11 cellular contexts compared by ENCODE assay signal in genomic region chr14:69399750-69400149, GRCh38. TPM values are rescaled to one million over a fixed set of nuclear protein-coding genes. Genes with fewer than 3 reads are reported as not detected.
DNase-seq lines count a peak whose midpoint lies in the region; ATAC-seq and TF ChIP-seq lines count a peak whose summit lies in the region.
"Had no signal": no experiment of that assay in that cellular context is flagged by ENCODE, and none has a peak within 500 bp of the region (broad histone marks: within the 10 kb centered on the region; RNA-seq: fewer than 3 reads in every experiment).

No MANE protein-coding gene starts in this region.

- peaks cover 3% of the 10 kb centered on the region for H3K36me3 Mint-ChIP-seq in T-helper 17 cell (ENCODE audit: low read depth)

- TF ChIP-seq EP300 in sigmoid colon (IDR thresholded peaks at IDR 0.05) = no peak
- no peak for TF ChIP-seq EP300 in transverse colon (IDR thresholded peaks at IDR 0.05; ENCODE audit: low read depth)

- peaks cover 1 to 16% (median 11%) of the 10 kb centered on the region in 4 donors for H3K36me3 ChIP-seq in sigmoid colon
- H3K36me3 ChIP-seq in transverse colon = peaks cover 0 to 15% (median 3%) of the 10 kb centered on the region in 4 donors

- peak overlapping the region; percentile 99 for H3K27ac Mint-ChIP-seq in T-helper 17 cell

- DNase-seq in GM12865 (ENCODE audit: low read depth) = no peak
- DNase-seq in T-helper 17 cell = no peak
- DNase-seq in fibroblast of pulmonary artery (ENCODE audit: low read depth) = no peak
- DNase-seq in sigmoid colon = no peak
- DNase-seq in transverse colon = no peak
- no peak for DNase-seq in OCI-M1 (lab: John Stamatoyannopoulos, UW)
- DNase-seq in inferior parietal cortex (ENCODE audit: extremely low spot score) = no peak
- DNase-seq: anterior cingulate cortex; NCI-H187 treated with DMSO at 0.1 percent for 48 hours; stimulated activated CD4-positive, alpha-beta T cell treated with anti-CD3 and anti-CD28 coated beads, Interleukin-4, amount 100 ng/mL, for 4 hours had no signal

- in situ Hi-C loops in transverse colon (cut with MboI; ENCODE audit: low pct_ligation_motif_present in 1 of 4, low pct_unique_long_range_greater_than_20kb in 1 of 4, low sequenced_read_pairs in 3 of 4) = no loop called here

- WGBS in sigmoid colon, 2 donors = 90 to 93% methylated on average over 8 of the region's 8 CpGs
- WGBS in transverse colon (ENCODE audit: low coverage in 1 of 2), 2 donors = 82% methylated on average over 8 of the region's 8 CpGs; no CpG with 5 or more reads in 1 of the 2 donors

- peaks cover 37% of the 10 kb centered on the region for H3K4me1 Mint-ChIP-seq in T-helper 17 cell

- H3K4me1 ChIP-seq in sigmoid colon = peaks cover 0 to 55% (median 43%) of the 10 kb centered on the region in 4 donors
- peaks cover 30 to 53% (median 39%) of the 10 kb centered on the region in 4 donors for H3K4me1 ChIP-seq in transverse colon

- no peak for TF ChIP-seq POLR2A in sigmoid colon (IDR thresholded peaks at IDR 0.05)
- no peak for TF ChIP-seq POLR2A in transverse colon (IDR thresholded peaks at IDR 0.05)

- H3K27me3 ChIP-seq in sigmoid colon = no peaks in the 10 kb centered on the region
- no peaks in the 10 kb centered on the region for H3K27me3 ChIP-seq in transverse colon

- intact Hi-C loops in sigmoid colon (cut with DNase I) = loop anchor here (2.0 to 10.0 kb wide), 4 partner anchors 59 to 363 kb away; partner anchors contain the start of gene DCAF5
- intact Hi-C loops in transverse colon (cut with DNase I; ENCODE audit: low total_unique reads) = no loop called here

- no peak for TF ChIP-seq CTCF in GM12865 (IDR thresholded peaks at IDR 0.05; ENCODE audit: insufficient read depth, low read depth, low read length, missing control alignments)
- no peak for TF ChIP-seq CTCF in fibroblast of pulmonary artery (IDR thresholded peaks at IDR 0.05; ENCODE audit: low read length, missing control alignments)
- TF ChIP-seq CTCF in sigmoid colon (IDR thresholded peaks at IDR 0.05) = no peak
- TF ChIP-seq CTCF in transverse colon (IDR thresholded peaks at IDR 0.05) = no peak

- ATAC-seq in T-helper 17 cell = no peak
- ATAC-seq in GM21825 (IDR thresholded peaks at IDR 0.05; ENCODE audit: unreplicated experiment) = no peak

- peak overlapping the region; percentile 92 for H3K4me3 Mint-ChIP-seq in T-helper 17 cell

- H3K4me3 ChIP-seq in GM12865 (ENCODE audit: low read depth, low read length) = peak overlapping the region; percentile 80
- H3K4me3 ChIP-seq in fibroblast of pulmonary artery (replicated peaks; ENCODE audit: low read depth, low read length) = peak overlapping the region; percentile 95
- peak overlapping the region in 3 of 4 donors; percentile 71 to 90 (median 78) for H3K4me3 ChIP-seq in sigmoid colon
- peak overlapping the region in 2 of 4 donors; percentile 71 to 87 for H3K4me3 ChIP-seq in transverse colon

- H3K27ac ChIP-seq in sigmoid colon (no peak overlapping the region), transverse colon (no peak overlapping the region)

- H3K27me3 Mint-ChIP-seq in T-helper 17 cell = no peaks in the 10 kb centered on the region

- H3K9me3 ChIP-seq in T-helper 17 cell (ENCODE audit: control insufficient read depth, low read length, poor library complexity, severe bottlenecking) = no peaks in the 10 kb centered on the region
- H3K9me3 ChIP-seq in sigmoid colon = no peaks in the 10 kb centered on the region
- no peaks in the 10 kb centered on the region for H3K9me3 ChIP-seq in transverse colon

RNA-seq across cellular contexts. Expression of gene SLC39A9, which starts 1.3 kb away (rescaled TPM):
- total RNA-seq in T-helper 17 cell = 10 to 100 TPM; 27.6 to 31.0 TPM
- total RNA-seq in sigmoid colon = 10 to 100 TPM; 39.0 to 47.4 (median 42.0) TPM
- polyA plus RNA-seq in sigmoid colon = 10 to 100 TPM; 11.4 to 32.5 (median 17.6) TPM
- 100 to 1,000 TPM in 1 of 4 donors, 10 to 100 TPM in 3; 24.5 to 103 (median 72.2) TPM for total RNA-seq in transverse colon

RNA-seq across cellular contexts. Expression of gene ERH, which starts 1.7 kb away (rescaled TPM):
- total RNA-seq in T-helper 17 cell (100 to 1,000 TPM; 102 to 118 TPM), sigmoid colon (100 to 1,000 TPM in 2 of 4 donors, 10 to 100 TPM in 2; 65.6 to 106 (median 87.9) TPM), transverse colon (10 to 100 TPM; 11.6 to 52.7 (median 30.4) TPM)
- polyA plus RNA-seq in sigmoid colon = 100 to 1,000 TPM; 136 to 168 (median 157) TPM
